23 cellular contexts compared by ENCODE assay signal in the genomic region with DNA sequence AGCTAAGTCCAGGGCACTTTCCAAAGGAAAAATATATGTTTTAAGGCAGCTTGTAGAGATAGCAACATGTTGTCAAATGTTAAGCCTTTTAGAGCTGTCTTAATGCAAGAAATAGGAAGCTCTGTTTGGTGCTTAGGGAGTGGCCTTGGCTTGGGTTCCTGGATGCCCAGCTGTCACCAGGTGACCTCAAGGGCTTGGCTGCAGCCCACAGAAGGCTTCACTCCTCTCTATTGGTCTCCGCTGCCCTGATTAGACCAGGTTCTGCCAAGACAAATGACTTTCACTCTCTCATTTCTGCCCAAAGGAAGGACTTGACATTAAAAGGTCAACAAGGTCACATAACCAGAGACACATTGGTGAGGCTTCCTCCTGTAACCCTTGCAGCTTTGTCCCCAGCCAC.
"Had no signal": no experiment of that assay in that cellular context is flagged by ENCODE, and none has a peak within 500 bp of the region (broad histone marks: within the 10 kb centered on the region; RNA-seq: fewer than 3 reads in every experiment).

No MANE protein-coding gene starts in this region.

- H3K4me3 ChIP-seq: K562 had no signal

- H3K9ac ChIP-seq: KMS-11, SK-N-SH had no signal

- H3K4me2 ChIP-seq: KMS-11, SK-N-SH had no signal

- H3K27ac ChIP-seq: HL-60, KMS-11, RWPE1 had no signal

- ATAC-seq: K562, Panc1, PC-3, T-cell had no signal

- DNase-seq: Kasumi-1; MM.1S; NCI-H1092 treated with DMSO at 0.1 percent for 48 hours; NCI-H1436; NCI-H187; NCI-H2029; NCI-H2081 treated with DMSO at 0.1 percent for 48 hours; NCI-H2171; NCI-H2227 treated with DMSO at 0.1 percent for 48 hours; NCI-H524; NCI-H526 treated with DMSO at 0.1 percent for 48 hours; NCI-H748 treated with DMSO at 0.1 percent for 48 hours; NK-92 treated with Interleukin-12 subunit alpha and Interleukin-12 subunit beta, amount 100 ng/mL, for 24 hours; PC-3; SHP77; SK-N-SH; SW 1271; T-cell had no signal

- H3K9me3 ChIP-seq: SK-N-SH had no signal
